ENCODE assay signal across 9 cellular contexts in the genomic region with DNA sequence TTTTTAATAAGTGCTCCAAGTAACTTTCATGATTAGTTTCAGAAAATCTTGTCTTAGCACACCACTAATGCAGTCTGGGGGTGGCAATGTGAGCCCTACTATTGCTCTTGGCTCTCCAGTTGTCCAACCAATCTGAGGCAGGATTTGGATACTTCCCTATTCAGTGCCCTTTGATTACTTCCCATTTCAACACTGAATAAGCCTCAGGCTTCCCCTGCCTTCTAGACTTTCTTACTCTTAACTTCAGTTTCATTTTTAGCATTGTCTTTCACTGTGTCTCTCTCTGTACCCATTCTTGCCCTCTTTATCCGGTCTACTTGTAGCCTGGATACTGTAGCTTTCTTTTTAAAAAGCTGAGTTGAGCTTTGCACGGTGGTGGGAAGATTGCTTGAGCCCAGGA.
DNase-seq lines count a peak whose midpoint lies in the region; ATAC-seq and TF ChIP-seq lines count a peak whose summit lies in the region.
"Had no signal": no experiment of that assay in that cellular context is flagged by ENCODE, and none has a peak within 500 bp of the region (broad histone marks: within the 10 kb centered on the region; RNA-seq: fewer than 3 reads in every experiment).

No MANE protein-coding gene starts in this region.

- H3K4me3 ChIP-seq in vagina = no peak overlapping the region
- H3K4me3 ChIP-seq in SJCRH30 = no peak overlapping the region
- no peak overlapping the region for H3K4me3 ChIP-seq in dorsolateral prefrontal cortex
- H3K4me3 ChIP-seq: ovary had no signal

- H3K27ac ChIP-seq in vagina = no peak overlapping the region
- H3K27ac ChIP-seq in SJCRH30 = no peak overlapping the region
- peak overlapping the region in 1 of 59 donors; percentile 8 for H3K27ac ChIP-seq in dorsolateral prefrontal cortex
- H3K27ac ChIP-seq: ovary had no signal

- TF ChIP-seq CTCF in vagina (IDR thresholded peaks at IDR 0.05) = no peak
- no peak for TF ChIP-seq CTCF in dorsolateral prefrontal cortex (IDR thresholded peaks at IDR 0.05 in 54 of 56, conservative IDR thresholded peaks at IDR 0.05 in 2 of 56; ENCODE audit: low read depth in 1 of 56, partially characterized antibody in 56 of 56)

- peak; percentile 96 for DNase-seq in MV-4-11 (lab: John Stamatoyannopoulos, UW)
- peak; percentile 67 for DNase-seq in medulla oblongata (ENCODE audit: extremely low spot score)
- no peak for DNase-seq in NCI-H2081 (lab: John Stamatoyannopoulos, UW)
- no peak for DNase-seq in vagina (ENCODE audit: extremely low spot score in 2 of 2)
- DNase-seq in SJCRH30 = no peak
- no peak for DNase-seq in dorsolateral prefrontal cortex
- DNase-seq: ovary had no signal

- H3K9me3 ChIP-seq in vagina = no peaks in the 10 kb centered on the region
- H3K9me3 ChIP-seq in SJCRH30 (replicated peaks) = no peaks in the 10 kb centered on the region; the same call in 1 of the 2 replicates
- H3K9me3 ChIP-seq: ovary had no signal

- TF ChIP-seq POLR2A in vagina (IDR thresholded peaks at IDR 0.05) = no peak

- peak; percentile 97 for ATAC-seq in GM18867 (IDR thresholded peaks at IDR 0.05; ENCODE audit: unreplicated experiment)
- ATAC-seq in HG02588 (IDR thresholded peaks at IDR 0.05; ENCODE audit: unreplicated experiment) = peak; percentile 96

- no peaks in the 10 kb centered on the region for H3K4me1 ChIP-seq in vagina
- H3K4me1 ChIP-seq in SJCRH30 = peaks cover 11% of the 10 kb centered on the region

- H3K27me3 ChIP-seq in vagina = no peaks in the 10 kb centered on the region
- no peaks in the 10 kb centered on the region for H3K27me3 ChIP-seq in SJCRH30
- H3K27me3 ChIP-seq in dorsolateral prefrontal cortex = no peaks in the 10 kb centered on the region
- H3K27me3 ChIP-seq: ovary had no signal

- H3K36me3 ChIP-seq in vagina = no peaks in the 10 kb centered on the region
- H3K36me3 ChIP-seq in SJCRH30 = peaks cover 32% of the 10 kb centered on the region
- H3K36me3 ChIP-seq: ovary had no signal

- intact Hi-C loops in vagina (cut with DNase I) = no loop called here
- intact Hi-C loops in dorsolateral prefrontal cortex (cut with DNase I) = loop anchor here in 1 of 2 donors (5.0 kb wide), 1 partner anchor 45 kb away; no protein-coding TSS in a partner anchor

Comparison
In these comparisons a context has a peak if more than half of its experiments do, and no peak if none do; other contexts are left out.
1. DNase-seq: peak in MV-4-11 (single experiment) and medulla oblongata (single experiment); none in NCI-H2081 (0 of 2), vagina (0 of 2), SJCRH30 (0 of 2) and dorsolateral prefrontal cortex (0 of 10).